1 cellular context compared by ENCODE assay signal in genomic region chr6:37173573-37174195, GRCh38.
TF ChIP-seq lines count a peak whose summit lies in the region.

No MANE protein-coding gene starts in this region.

TF ChIP-seq in K562, 482 proteins besides CTCF, POLR2A, EP300 and RAD21 (continued from another document and continues in another):
- no peak for TF ChIP-seq E2F5 (CRISPR knock-in tag; IDR thresholded peaks at IDR 0.05)
- peak; percentile 19; the same call in 1 of the 2 replicates for TF ChIP-seq ETV5 (CRISPR knock-in tag; IDR thresholded peaks at IDR 0.05; ENCODE audit: low read depth)
- peak; percentile 52 to 69; a peak in 2 of 4 replicates for TF ChIP-seq HDAC1 (IDR thresholded peaks at IDR 0.05)
- TF ChIP-seq ZNF347 (CRISPR knock-in tag; IDR thresholded peaks at IDR 0.05; ENCODE audit: low read depth), result no peak
- TF ChIP-seq ZNF717 (CRISPR knock-in tag; IDR thresholded peaks at IDR 0.05), result 0 out of 2 replicates have a peak, but pooled peaks have one; percentile 34
- no peak for TF ChIP-seq HOMEZ (CRISPR knock-in tag; IDR thresholded peaks at IDR 0.05)
- no peak; the same call in 1 of the 2 replicates for TF ChIP-seq CEBPG (CRISPR knock-in tag; IDR thresholded peaks at IDR 0.05)
- TF ChIP-seq CEBPG (tag; conservative IDR thresholded peaks at IDR 0.05 in 1 of 2, IDR thresholded peaks at IDR 0.05 in 1 of 2), result peak; percentile 9 to 83; a peak in 2 of 4 replicates
- TF ChIP-seq GATAD2B (IDR thresholded peaks at IDR 0.05; ENCODE audit: borderline replicate concordance), result no peak
- TF ChIP-seq TFAP4 (CRISPR knock-in tag; IDR thresholded peaks at IDR 0.05; ENCODE audit: borderline replicate concordance), result peak; percentile 42; the same call in 1 of the 2 replicates
- 0 out of 2 replicates have a peak, but pooled peaks have one; percentile 22 for TF ChIP-seq CBFA2T3 (IDR thresholded peaks at IDR 0.05)
- no peak for TF ChIP-seq TBP (optimal IDR thresholded peaks at IDR 0.05; ENCODE audit: low read depth, low read length)
- TF ChIP-seq ARHGAP35 (IDR thresholded peaks at IDR 0.05; ENCODE audit: partially characterized antibody), result no peak
- no peak for TF ChIP-seq ARID3B (CRISPR knock-in tag; IDR thresholded peaks at IDR 0.05; ENCODE audit: borderline replicate concordance)
- TF ChIP-seq TCF3 (CRISPR knock-in tag; IDR thresholded peaks at IDR 0.05), result peak; percentile 5; the same call in 1 of the 2 replicates
- peak; percentile 55 for TF ChIP-seq MEIS2 (IDR thresholded peaks at IDR 0.05; ENCODE audit: partially characterized antibody)
- TF ChIP-seq KDM2B (CRISPR knock-in tag; IDR thresholded peaks at IDR 0.05), result peak; percentile 55; the same call in 1 of the 2 replicates
- TF ChIP-seq HMG20A (CRISPR knock-in tag; conservative IDR thresholded peaks at IDR 0.05), result peak; percentile 33; the same call in 1 of the 2 replicates
- TF ChIP-seq SIRT6 (IDR thresholded peaks at IDR 0.05; ENCODE audit: low read depth, low read length), result peak; percentile 21
- TF ChIP-seq GABPB1 (CRISPR knock-in tag; IDR thresholded peaks at IDR 0.05), result 0 out of 2 replicates have a peak, but pooled peaks have one; percentile 26
- no peak for TF ChIP-seq ATF1 (CRISPR knock-in tag; IDR thresholded peaks at IDR 0.05)
- 0 out of 2 replicates have a peak, but pooled peaks have one; percentile 31 for TF ChIP-seq ATF1 (tag; IDR thresholded peaks at IDR 0.05)
- peak in 1 of 2 experiments; percentile 59; a peak in 1 of 4 replicates for TF ChIP-seq MAZ (CRISPR knock-in tag; conservative IDR thresholded peaks at IDR 0.05 in 1 of 2, IDR thresholded peaks at IDR 0.05 in 1 of 2)
- no peak for TF ChIP-seq MYC (IDR thresholded peaks at IDR 0.05; ENCODE audit: low read depth, low read length)
- TF ChIP-seq MYC (CRISPR knock-in tag; IDR thresholded peaks at IDR 0.05; ENCODE audit: borderline replicate concordance, low read depth), result peak; percentile 88
- peak; percentile 38; the same call in 1 of the 2 replicates for TF ChIP-seq NCOA1 (IDR thresholded peaks at IDR 0.05; ENCODE audit: low read depth)
- TF ChIP-seq SAP30 (IDR thresholded peaks at IDR 0.05; ENCODE audit: borderline replicate concordance, insufficient read depth, low read depth, low read length, poor library complexity, severe bottlenecking), result peak; percentile 33
- TF ChIP-seq FOXJ2 (tag; IDR thresholded peaks at IDR 0.05), result peak; percentile 20; the same call in 1 of the 2 replicates
- TF ChIP-seq CEBPB (tag; IDR thresholded peaks at IDR 0.05), result 0 out of 2 replicates have a peak, but pooled peaks have one; percentile 27
- no peak for TF ChIP-seq PHB2 (IDR thresholded peaks at IDR 0.05; ENCODE audit: low read depth)
- TF ChIP-seq AFF1 (IDR thresholded peaks at IDR 0.05; ENCODE audit: low read depth in 1 of 2, partially characterized antibody in 2 of 2), result peak in 1 of 2 experiments; percentile 76
- TF ChIP-seq ZNF518B (CRISPR knock-in tag; IDR thresholded peaks at IDR 0.05), result peak; percentile 74; the same call in 1 of the 2 replicates
- peak; percentile 41; the same call in 1 of the 2 replicates for TF ChIP-seq POLR2AphosphoS2 (IDR thresholded peaks at IDR 0.05; ENCODE audit: low read length)
- no peak for TF ChIP-seq ZBTB49 (CRISPR knock-in tag; IDR thresholded peaks at IDR 0.05; ENCODE audit: borderline replicate concordance)
- no peak for TF ChIP-seq RFX7 (CRISPR knock-in tag; IDR thresholded peaks at IDR 0.05)
- TF ChIP-seq UBTF (IDR thresholded peaks at IDR 0.05; ENCODE audit: borderline replicate concordance in 1 of 2, low read depth in 2 of 2, low read length in 2 of 2), result peak in 1 of 2 experiments; percentile 82; a peak in 3 of 4 replicates
- peak; percentile 34 for TF ChIP-seq BRD9 (IDR thresholded peaks at IDR 0.05; ENCODE audit: low read depth, partially characterized antibody)
- TF ChIP-seq ZNF668 (CRISPR knock-in tag; IDR thresholded peaks at IDR 0.05), result no peak
- no peak; the same call in 1 of the 2 replicates for TF ChIP-seq JUND (IDR thresholded peaks at IDR 0.05; ENCODE audit: borderline replicate concordance, low read depth, low read length)
- TF ChIP-seq JUND (tag; IDR thresholded peaks at IDR 0.05; ENCODE audit: borderline replicate concordance, low read depth, low read length), result peak; percentile 22; the same call in 1 of the 3 replicates
- peak; percentile 58 for TF ChIP-seq ZNF589 (CRISPR knock-in tag; IDR thresholded peaks at IDR 0.05; ENCODE audit: low read depth)
- TF ChIP-seq ZNF780A (CRISPR knock-in tag; IDR thresholded peaks at IDR 0.05), result peak; percentile 81; the same call in 1 of the 2 replicates
